ENCODE assay signal across 21 cellular contexts in genomic region chr1:59685101-59685500, GRCh38.
"Had no signal": no experiment of that assay in that cellular context is flagged by ENCODE, and none has a peak within 500 bp of the region (broad histone marks: within the 10 kb centered on the region; RNA-seq: fewer than 3 reads in every experiment).

No MANE protein-coding gene starts in this region.

- H3K4me3 Mint-ChIP-seq: activated CD8-positive, alpha-beta T cell treated with anti-CD3 and anti-CD28 coated beads, Interleukin-2, amount 10 ng/mL, durations not matched to agents 7 days and 5 days; activated T-helper 1 cell treated with anti-CD3 and anti-CD28 coated beads, Interleukin-12 subunit alpha, Interleukin-12 subunit beta, Interleukin-2, Interleukin-4 antibody, amounts not matched to agents 30 ng/mL and 10 ng/mL and 1 ng/mL, durations not matched to agents 14 hours and 24 hours and 36 hours; brain; mesothelial cell of epicardium; nephron progenitor cell; stimulated activated naive B cell treated with anti-CD40 and anti-IgM and Interleukin-4, amounts not matched to agents 10 μg/mL and 1 μg/mL and 100 μg/mL, for 72 hours had no signal

- H2AFZ ChIP-seq: parathyroid adenoma had no signal

- H3K4me3 ChIP-seq: left lung, testis, vagina had no signal

- H3K36me3 Mint-ChIP-seq: activated naive CD4-positive, alpha-beta T cell treated with anti-CD3 and anti-CD28 coated beads, Interleukin-2, amount 50 U/mL, for 72 hours; brain; mesothelial cell of epicardium; stimulated activated naive B cell treated with anti-CD40 and anti-IgM and Interleukin-4, amounts not matched to agents 10 μg/mL and 1 μg/mL and 100 μg/mL, for 72 hours had no signal

- H3K4me1 Mint-ChIP-seq: stimulated activated naive B cell treated with anti-CD40 and anti-IgM and Interleukin-4, amounts not matched to agents 10 μg/mL and 1 μg/mL and 100 μg/mL, for 72 hours had no signal

- H3K4me1 ChIP-seq: parathyroid adenoma, testis had no signal

- H3K79me2 ChIP-seq: parathyroid adenoma had no signal

- H3K27me3 Mint-ChIP-seq: brain; stimulated activated naive B cell treated with anti-CD40 and anti-IgM and Interleukin-4, amounts not matched to agents 10 μg/mL and 1 μg/mL and 100 μg/mL, for 72 hours had no signal

- H3K36me3 ChIP-seq: left lung, vagina had no signal

- DNase-seq: activated CD4-positive, alpha-beta T cell treated with anti-CD3 and anti-CD28 coated beads for 1 hour; activated CD4-positive, alpha-beta T cell treated with anti-CD3 and anti-CD28 coated beads, Interleukin-2, amount 50 U/mL, for 1 hour; activated CD8-positive, alpha-beta T cell treated with anti-CD3 and anti-CD28 coated beads, Interleukin-2, amount 10 ng/mL, durations not matched to agents 7 days and 5 days; aorta; central memory CD4-positive, alpha-beta T cell; dermis blood vessel endothelial cell; effector CD8-positive, alpha-beta T cell; left lung; nephron progenitor cell; nucleus accumbens; stimulated activated CD4-positive, alpha-beta T cell treated with anti-CD3 and anti-CD28 coated beads, Interleukin-2, amount 100 ng/mL, for 48 hours; stimulated activated CD8-positive, alpha-beta memory T cell treated with anti-CD3 and anti-CD28 coated beads, Interleukin-4, amount 100 ng/mL, for 48 hours; stimulated activated naive B cell treated with anti-CD40 and anti-IgM and Interleukin-4, amounts not matched to agents 10 μg/mL and 1 μg/mL and 100 μg/mL, for 72 hours; testis; trophoblast cell had no signal

- H3K27ac Mint-ChIP-seq: activated CD8-positive, alpha-beta T cell treated with anti-CD3 and anti-CD28 coated beads, Interleukin-2, amount 10 ng/mL, durations not matched to agents 7 days and 5 days; activated naive CD4-positive, alpha-beta T cell treated with anti-CD3 and anti-CD28 coated beads, Interleukin-2, amount 50 U/mL, for 72 hours; activated T-helper 1 cell treated with anti-CD3 and anti-CD28 coated beads, Interleukin-12 subunit alpha, Interleukin-12 subunit beta, Interleukin-2, Interleukin-4 antibody, amounts not matched to agents 30 ng/mL and 10 ng/mL and 1 ng/mL, durations not matched to agents 14 hours and 24 hours and 36 hours; mesothelial cell of epicardium; nephron progenitor cell; stimulated activated naive B cell treated with anti-CD40 and anti-IgM and Interleukin-4, amounts not matched to agents 10 μg/mL and 1 μg/mL and 100 μg/mL, for 72 hours had no signal

- H3K27ac ChIP-seq: left lung, parathyroid adenoma, testis had no signal

- H3K9ac ChIP-seq: parathyroid adenoma had no signal

- H3K9me3 Mint-ChIP-seq: activated naive CD4-positive, alpha-beta T cell treated with anti-CD3 and anti-CD28 coated beads, Interleukin-2, amount 50 U/mL, for 72 hours; activated T-helper 1 cell treated with anti-CD3 and anti-CD28 coated beads, Interleukin-12 subunit alpha, Interleukin-12 subunit beta, Interleukin-2, Interleukin-4 antibody, amounts not matched to agents 30 ng/mL and 10 ng/mL and 1 ng/mL, durations not matched to agents 14 hours and 24 hours and 36 hours; brain; mesothelial cell of epicardium; nephron progenitor cell; stimulated activated naive B cell treated with anti-CD40 and anti-IgM and Interleukin-4, amounts not matched to agents 10 μg/mL and 1 μg/mL and 100 μg/mL, for 72 hours had no signal

- H3K9me3 ChIP-seq: left lung, testis, vagina had no signal

- H3K27me3 ChIP-seq: left lung, testis, vagina had no signal
